ENCODE assay signal across 37 cellular contexts in the genomic region with DNA sequence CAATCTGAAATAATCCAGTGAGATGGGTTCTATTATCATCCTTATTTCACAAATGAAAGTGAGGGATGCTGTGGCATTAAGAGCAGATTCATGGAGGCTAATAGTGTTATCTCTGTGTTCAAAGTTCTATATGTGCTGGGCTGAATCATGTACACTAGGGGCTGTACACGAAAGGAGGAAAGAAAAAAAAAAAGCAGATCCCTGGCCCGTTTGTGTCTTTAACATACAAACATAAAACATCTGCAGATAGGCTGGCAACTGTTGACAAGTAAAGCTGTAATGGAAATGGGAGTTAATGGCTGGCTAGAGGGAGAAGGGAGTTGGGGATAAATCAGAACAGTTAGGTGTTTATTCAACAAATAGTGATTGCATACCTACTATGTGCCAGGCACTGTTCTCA. TPM values are rescaled to one million over a fixed set of nuclear protein-coding genes. Genes with fewer than 3 reads are reported as not detected.
"Had no signal": no experiment of that assay in that cellular context is flagged by ENCODE, and none has a peak within 500 bp of the region (broad histone marks: within the 10 kb centered on the region; RNA-seq: fewer than 3 reads in every experiment).

No MANE protein-coding gene starts in this region.

- H3K4me3 Mint-ChIP-seq: activated CD4-positive, alpha-beta memory T cell treated with anti-CD3 and anti-CD28 coated beads, Interleukin-2, amount 10 ng/mL, durations not matched to agents 7 days and 5 days; activated CD8-positive, alpha-beta memory T cell treated with anti-CD3 and anti-CD28 coated beads, Interleukin-2, amount 10 ng/mL, durations not matched to agents 7 days and 5 days; activated naive CD8-positive, alpha-beta T cell treated with anti-CD3 and anti-CD28 coated beads for 36 hours; activated T-cell treated with anti-CD3 and anti-CD28 coated beads, Interleukin-2, amount 50 U/mL, for 72 hours; activated T-helper 17 cell treated with anti-CD3 and anti-CD28 coated beads, Interleukin-2, amount 50 U/mL, for 72 hours had no signal

- H3K4me1 Mint-ChIP-seq: activated T-helper 17 cell treated with anti-CD3 and anti-CD28 coated beads, Interleukin-2, amount 50 U/mL, for 72 hours had no signal

- H3K27ac Mint-ChIP-seq: activated CD4-positive, alpha-beta memory T cell treated with anti-CD3 and anti-CD28 coated beads, Interleukin-2, amount 10 ng/mL, durations not matched to agents 7 days and 5 days; activated CD8-positive, alpha-beta memory T cell treated with anti-CD3 and anti-CD28 coated beads, Interleukin-2, amount 10 ng/mL, durations not matched to agents 7 days and 5 days; activated naive CD8-positive, alpha-beta T cell treated with anti-CD3 and anti-CD28 coated beads for 36 hours; activated T-cell treated with anti-CD3 and anti-CD28 coated beads, Interleukin-2, amount 50 U/mL, for 72 hours; activated T-helper 17 cell treated with anti-CD3 and anti-CD28 coated beads, Interleukin-2, amount 50 U/mL, for 72 hours had no signal

- H3K4me3 ChIP-seq: Peyer's patch, SJSA1 had no signal

- H3K36me3 Mint-ChIP-seq: activated CD8-positive, alpha-beta memory T cell treated with anti-CD3 and anti-CD28 coated beads, Interleukin-2, amount 10 ng/mL, durations not matched to agents 7 days and 5 days; activated naive CD8-positive, alpha-beta T cell treated with anti-CD3 and anti-CD28 coated beads for 36 hours had no signal

- H3K9me3 ChIP-seq: Peyer's patch had no signal

- H3K27me3 Mint-ChIP-seq: activated T-helper 17 cell treated with anti-CD3 and anti-CD28 coated beads, Interleukin-2, amount 50 U/mL, for 72 hours had no signal

- DNase-seq: activated CD4-positive, alpha-beta memory T cell treated with anti-CD3 and anti-CD28 coated beads, Interleukin-2, amount 10 ng/mL, durations not matched to agents 7 days and 5 days; activated CD4-positive, alpha-beta T cell treated with anti-CD3 and anti-CD28 coated beads for 1 hour; activated CD4-positive, alpha-beta T cell treated with anti-CD3 and anti-CD28 coated beads for 48 hours; activated CD4-positive, CD25-positive, alpha-beta regulatory T cell; activated CD8-positive, alpha-beta memory T cell treated with anti-CD3 and anti-CD28 coated beads for 24 hours; activated CD8-positive, alpha-beta memory T cell treated with anti-CD3 and anti-CD28 coated beads, Interleukin-2, amount 10 ng/mL, durations not matched to agents 7 days and 5 days; activated CD8-positive, alpha-beta memory T cell treated with anti-CD3 and anti-CD28 coated beads, Interleukin-2, amount 50 U/mL, for 48 hours; activated effector memory CD4-positive, alpha-beta T cell treated with anti-CD3 and anti-CD28 coated beads, Interleukin-2, amount 50 U/mL, for 16 hours; activated naive CD4-positive, alpha-beta T cell; activated naive CD4-positive, alpha-beta T cell treated with anti-CD3 and anti-CD28 coated beads, Interleukin-2, amount 50 U/mL, for 16 hours; activated naive CD8-positive, alpha-beta T cell treated with anti-CD3 and anti-CD28 coated beads for 36 hours; activated T-cell treated with anti-CD3 and anti-CD28 coated beads, Interleukin-2, amount 50 U/mL, for 72 hours; amniotic stem cell; aorta; brain microvascular endothelial cell; central memory CD4-positive, alpha-beta T cell; Kasumi-1; KG1; MM.1S; MV-4-11; NCI-H1092; NCI-H1436 treated with DMSO at 0.1 percent for 48 hours; NCI-H1694 treated with DMSO at 0.1 percent for 48 hours; NCI-H2029; NCI-H345; NCI-H526; NCI-H748 treated with DMSO at 0.1 percent for 48 hours; NK-92 treated with Interleukin-12 subunit alpha and Interleukin-12 subunit beta, amount 100 ng/mL, for 24 hours; PC-3; Peyer's patch; RPMI8226; SHP77 treated with DMSO at 0.1 percent for 48 hours; T1000; WERI-Rb-1 had no signal

- ATAC-seq: activated CD8-positive, alpha-beta memory T cell treated with anti-CD3 and anti-CD28 coated beads, Interleukin-2, amount 10 ng/mL, durations not matched to agents 7 days and 5 days; activated T-cell treated with anti-CD3 and anti-CD28 coated beads, Interleukin-2, amount 50 U/mL, for 72 hours; activated T-helper 17 cell treated with anti-CD3 and anti-CD28 coated beads, Interleukin-2, amount 50 U/mL, for 72 hours; PC-3 had no signal

- H3K36me3 ChIP-seq: brain microvascular endothelial cell, WERI-Rb-1 had no signal

- H3K9me3 Mint-ChIP-seq: activated CD4-positive, alpha-beta memory T cell treated with anti-CD3 and anti-CD28 coated beads, Interleukin-2, amount 10 ng/mL, durations not matched to agents 7 days and 5 days; activated naive CD8-positive, alpha-beta T cell treated with anti-CD3 and anti-CD28 coated beads for 36 hours; activated T-cell treated with anti-CD3 and anti-CD28 coated beads, Interleukin-2, amount 50 U/mL, for 72 hours; activated T-helper 17 cell treated with anti-CD3 and anti-CD28 coated beads, Interleukin-2, amount 50 U/mL, for 72 hours had no signal

- H3K27me3 ChIP-seq: brain microvascular endothelial cell, SJSA1 had no signal

- H3K27ac ChIP-seq: brain microvascular endothelial cell, WERI-Rb-1 had no signal

RNA-seq across cellular contexts. Expression of a gene that starts 3.1 kb away (rescaled TPM):
- total RNA-seq: activated naive CD8-positive, alpha-beta T cell treated with anti-CD3 and anti-CD28 coated beads for 36 hours; T-helper 2 cell treated with Interferon-gamma antibody and Interleukin-4, amounts not matched to agents 100 ng/mL and 5 ng/mL, for 36 hours had no signal
